ENCODE assay signal across 21 cellular contexts in the genomic region with DNA sequence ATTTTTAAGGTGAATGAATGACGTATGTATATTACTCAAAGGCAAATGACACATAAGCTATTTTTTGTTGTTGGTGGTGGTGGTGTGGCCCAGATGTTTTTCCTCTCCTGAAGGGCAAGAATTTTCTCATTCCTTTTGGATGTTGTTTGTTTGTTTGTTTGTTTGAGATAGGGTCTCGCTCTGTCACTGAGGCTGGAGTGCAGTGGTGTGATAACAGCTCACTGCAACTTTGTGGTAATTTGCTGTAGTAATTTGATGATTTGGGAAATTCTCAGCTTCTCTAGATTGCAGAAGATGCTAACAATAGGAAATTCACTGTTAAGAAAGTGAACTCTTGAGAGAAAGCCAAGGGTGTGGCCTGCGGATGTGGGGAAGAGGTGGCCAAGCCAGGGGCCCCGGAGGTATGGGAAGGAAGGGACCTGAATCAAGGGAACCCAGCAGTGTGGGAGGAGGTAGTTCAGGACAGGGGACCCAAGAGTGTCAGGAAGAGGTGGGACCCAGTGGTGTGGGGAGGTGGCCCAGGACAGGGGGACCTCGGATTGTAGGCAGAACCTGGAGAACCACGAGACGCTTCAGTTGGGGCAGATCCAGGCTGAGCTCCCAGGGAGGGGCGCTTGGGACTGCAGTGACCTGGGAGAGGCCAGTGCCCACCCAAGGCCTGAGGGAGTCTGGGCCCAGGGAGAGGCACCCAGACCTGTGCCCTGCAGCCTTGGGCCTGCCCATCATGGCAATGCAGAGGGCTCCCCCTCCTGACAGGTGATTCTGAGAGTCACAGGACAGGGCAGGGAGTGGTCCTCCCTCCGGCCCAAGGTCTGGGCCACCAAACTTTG. TPM values are rescaled to one million over a fixed set of nuclear protein-coding genes. Genes with fewer than 3 reads are reported as not detected.
DNase-seq lines count a peak whose midpoint lies in the region; ATAC-seq, FAIRE-seq and TF ChIP-seq lines count a peak whose summit lies in the region.
"Had no signal": no experiment of that assay in that cellular context is flagged by ENCODE, and none has a peak within 500 bp of the region (broad histone marks: within the 10 kb centered on the region; RNA-seq: fewer than 3 reads in every experiment).

No MANE protein-coding gene starts in this region.

- CTCF ChIA-PET in CD4-positive, alpha-beta memory T cell (lab: Charles Lee; ENCODE audit: partially characterized antibody) = interaction anchor here (1.7 kb wide), 1 partner anchor 15 kb away, joined by 6 read pairs; no protein-coding TSS in a partner anchor
- CTCF ChIA-PET in PC-3 (lab: Charles Lee) = no interaction called here
- CTCF ChIA-PET in H1 (lab: Charles Lee; ENCODE audit: partially characterized antibody) = interaction anchor here (0.7 to 2.8 kb wide), 6 partner anchors 8 to 929 kb away, joined by 3 to 15 read pairs (median 4); no protein-coding TSS in a partner anchor

- H4K91ac ChIP-seq in H1 (replicated peaks; ENCODE audit: insufficient read length, low read length) = no peak overlapping the region

- no peak overlapping the region for H2BK12ac ChIP-seq in H1 (ENCODE audit: low read depth, low read length)

- H4K20me1 ChIP-seq in PC-3 (ENCODE audit: low read length) = no peaks in the 10 kb centered on the region
- H4K20me1 ChIP-seq in H1 (replicated peaks in 1 of 2; ENCODE audit: control insufficient read depth in 1 of 2, insufficient read depth in 2 of 2, low read length in 2 of 2) = no peaks in the 10 kb centered on the region

- H3K27ac Mint-ChIP-seq in CD4-positive, alpha-beta memory T cell = peak overlapping the region in 4 of 7 donors; percentile 29 to 85 (median 47)
- peak overlapping the region in 2 of 3 experiments; percentile 63 to 74 for H3K27ac Mint-ChIP-seq in nephron
- H3K27ac Mint-ChIP-seq: activated T-helper 2 cell treated with anti-CD3 and anti-CD28 coated beads, Interferon-gamma antibody, Interleukin-2, Interleukin-4, amounts not matched to agents 10 μg/mL and 5 μg/mL and 100 μg/mL, durations not matched to agents 14 hours and 24 hours and 36 hours; stimulated activated naive CD8-positive, alpha-beta T cell treated with anti-CD3 and anti-CD28 coated beads, Interleukin-15, amount 100 ng/mL, for 72 hours had no signal

- no peaks in the 10 kb centered on the region for H3K79me2 ChIP-seq in PC-3 (ENCODE audit: low read length)
- no peaks in the 10 kb centered on the region for H3K79me2 ChIP-seq in H1 (ENCODE audit: control insufficient read depth in 1 of 2, insufficient read depth in 2 of 2, low read length in 2 of 2)

- H3K23ac ChIP-seq in H1 (ENCODE audit: insufficient read length) = no peak overlapping the region

- no peak overlapping the region for H3K4ac ChIP-seq in H1 (replicated peaks; ENCODE audit: insufficient read length, low read depth, low read length)

- H4K5ac ChIP-seq in H1 (ENCODE audit: insufficient read length, low read depth, low read length) = no peak overlapping the region

- H3K79me1 ChIP-seq in H1 (ENCODE audit: low read depth, low read length) = no peaks in the 10 kb centered on the region

- WGBS in H1 (ENCODE audit: extremely low coverage in 1 of 2, insufficient coverage in 1 of 2, insufficient read length in 1 of 2, insufficient replicate concordance in 2 of 2, low coverage in 1 of 2, low lambda C conversion rate in 2 of 2, missing lambda C conversion rate in 1 of 2), 2 experiments = 90% methylated on average over 9 of the region's 9 CpGs; no CpG with 5 or more reads in 1 of the 2 experiments

- no peaks in the 10 kb centered on the region for H3K27me3 ChIP-seq in CD4-positive, alpha-beta memory T cell (ENCODE audit: insufficient read depth, low read length)
- H3K27me3 ChIP-seq in PC-3 (ENCODE audit: low read length) (no peaks in the 10 kb centered on the region), H1 (replicated peaks in 1 of 4; ENCODE audit: control insufficient read depth in 3 of 4, extremely low read depth in 1 of 4, insufficient read depth in 3 of 4, low read length in 3 of 4) (no peaks in the 10 kb centered on the region)

- POLR2A ChIA-PET in CD4-positive, alpha-beta memory T cell (lab: Charles Lee; ENCODE audit: partially characterized antibody) = interaction anchor here (1.1 kb wide), 1 partner anchor 8 kb away, joined by 3 read pairs; no protein-coding TSS in a partner anchor
- POLR2A ChIA-PET in PC-3 (lab: Charles Lee; ENCODE audit: unreplicated experiment) (no interaction called here), H1 (lab: Charles Lee; ENCODE audit: partially characterized antibody) (interaction anchor here (0.6 to 1.1 kb wide), 3 partner anchors 15 to 45 kb away, joined by 3 to 4 read pairs (median 3); no protein-coding TSS in a partner anchor)

- TF ChIP-seq EP300 in H1 (IDR thresholded peaks at IDR 0.05; ENCODE audit: borderline replicate concordance in 1 of 2, low read depth in 2 of 2, low read length in 2 of 2) = no peak

- H3K9me2 ChIP-seq in PC-3 (replicated peaks; ENCODE audit: low read length) = no peaks in the 10 kb centered on the region

- H3K4me2 ChIP-seq in PC-3 (ENCODE audit: low read length) (peak overlapping the region; percentile 75), H1 (ENCODE audit: insufficient read depth in 1 of 2, low read depth in 2 of 2, low read length in 2 of 2) (no peak overlapping the region)

- no peaks in the 10 kb centered on the region for H3K36me3 Mint-ChIP-seq in CD4-positive, alpha-beta memory T cell
- no peaks in the 10 kb centered on the region for H3K36me3 Mint-ChIP-seq in nephron (ENCODE audit: low read depth)

- H2BK5ac ChIP-seq in H1 (ENCODE audit: low read depth, low read length) = no peak overlapping the region

- intact Hi-C loops in CD4-positive, alpha-beta memory T cell (cut with micrococcal nuclease) = no loop called here
- intact Hi-C loops in PC-3 (cut with micrococcal nuclease) = no loop called here

- FAIRE-seq in H1 (lab: Jason Lieb, UNC) (no peak), D721Med (lab: Jason Lieb, UNC) (no peak)
- FAIRE-seq: endometrium had no signal

- no peak overlapping the region for H2BK20ac ChIP-seq in H1 (ENCODE audit: low read length)

- H3K56ac ChIP-seq in H1 (replicated peaks; ENCODE audit: insufficient read length, low read depth, low read length) = no peak overlapping the region

- no peaks in the 10 kb centered on the region for H3F3A ChIP-seq in PC-3 (ENCODE audit: low read length, unreplicated experiment)

- H3K4me1 Mint-ChIP-seq in CD4-positive, alpha-beta memory T cell = peaks cover 5 to 15% (median 10%) of the 10 kb centered on the region in 4 donors
- peaks cover 27% of the 10 kb centered on the region for H3K4me1 Mint-ChIP-seq in nephron

- ATAC-seq in PC-3 (peak; percentile 77), GM18873 (IDR thresholded peaks at IDR 0.05; ENCODE audit: low FRiP score, unreplicated experiment) (no peak), HG03135 (IDR thresholded peaks at IDR 0.05; ENCODE audit: unreplicated experiment) (no peak)
- ATAC-seq: naive thymus-derived CD4-positive, alpha-beta T cell; Panc1; stimulated activated naive CD8-positive, alpha-beta T cell treated with anti-CD3 and anti-CD28 coated beads, Interleukin-15, amount 100 ng/mL, for 72 hours had no signal

- H3K14ac ChIP-seq in H1 (ENCODE audit: insufficient read length) = no peak overlapping the region

- H3K9ac ChIP-seq in PC-3 (ENCODE audit: low read length) = peak overlapping the region; percentile 83
- H3K9ac ChIP-seq in H1 (replicated peaks in 1 of 4; ENCODE audit: extremely low read depth in 1 of 4, low read depth in 3 of 4, low read length in 3 of 4) = no peak overlapping the region

- TSS peak; percentile 72 for BruUV-seq in PC-3 (replicated peaks; lab: Mats Ljungman, UMichigan)

- TF ChIP-seq CTCF in PC-3 (conservative IDR thresholded peaks at IDR 0.05; ENCODE audit: low read depth, low read length) (no peak), H1 (IDR thresholded peaks at IDR 0.05; ENCODE audit: control extremely low read depth in 1 of 3, insufficient read depth in 1 of 3, low read depth in 1 of 3, low read length in 3 of 3) (peak in 1 of 3 experiments; percentile 8; a peak in 1 of 4 replicates), nephron (IDR thresholded peaks at IDR 0.05; ENCODE audit: unreplicated experiment in 3 of 3) (no peak), D721Med (IDR thresholded peaks at IDR 0.05; ENCODE audit: insufficient read depth, missing control alignments) (no peak)

- H3K4me1 ChIP-seq in CD4-positive, alpha-beta memory T cell (ENCODE audit: insufficient read depth, low read length) = peaks cover 19% of the 10 kb centered on the region
- H3K4me1 ChIP-seq in PC-3 (ENCODE audit: insufficient read depth, low read length) = peaks cover 50% of the 10 kb centered on the region
- H3K4me1 ChIP-seq in H1 (replicated peaks in 1 of 4; ENCODE audit: control insufficient read depth in 3 of 4, insufficient read depth in 4 of 4, low read length in 3 of 4) = no peaks in the 10 kb centered on the region

- no peak overlapping the region for H3K27ac ChIP-seq in CD4-positive, alpha-beta memory T cell (ENCODE audit: low read depth, low read length)
- H3K27ac ChIP-seq in PC-3 (ENCODE audit: low read length) (peak overlapping the region; percentile 99), H1 (ENCODE audit: low read depth, low read length) (no peak overlapping the region)
- H3K27ac ChIP-seq: VCaP had no signal

- H2AFZ ChIP-seq in PC-3 (ENCODE audit: low read length) (no peak overlapping the region), H1 (ENCODE audit: low read length) (no peak overlapping the region)

- H3K18ac ChIP-seq in H1 (ENCODE audit: extremely low read depth, low read length) = no peak overlapping the region

- no peaks in the 10 kb centered on the region for H3K23me2 ChIP-seq in H1 (ENCODE audit: low read depth, low read length)

- H2BK15ac ChIP-seq in H1 (ENCODE audit: low read length) = no peak overlapping the region

- H3K9me3 ChIP-seq in CD4-positive, alpha-beta memory T cell (ENCODE audit: control insufficient read depth in 1 of 2, low read length in 2 of 2) = no peaks in the 10 kb centered on the region
- H3K9me3 ChIP-seq in PC-3 (ENCODE audit: low read length) (no peaks in the 10 kb centered on the region), H1 (ENCODE audit: insufficient read depth in 2 of 2, low read depth in 1 of 2, low read length in 1 of 2) (no peaks in the 10 kb centered on the region)

- no peaks in the 10 kb centered on the region for H3K9me3 Mint-ChIP-seq in CD4-positive, alpha-beta memory T cell
- no peaks in the 10 kb centered on the region for H3K9me3 Mint-ChIP-seq in nephron
- H3K9me3 Mint-ChIP-seq: activated T-helper 2 cell treated with anti-CD3 and anti-CD28 coated beads, Interferon-gamma antibody, Interleukin-2, Interleukin-4, amounts not matched to agents 10 μg/mL and 5 μg/mL and 100 μg/mL, durations not matched to agents 14 hours and 24 hours and 36 hours; naive thymus-derived CD4-positive, alpha-beta T cell; stimulated activated naive CD8-positive, alpha-beta T cell treated with anti-CD3 and anti-CD28 coated beads, Interleukin-15, amount 100 ng/mL, for 72 hours had no signal

- H3K27me3 Mint-ChIP-seq in CD4-positive, alpha-beta memory T cell = peaks cover 0 to 1% of the 10 kb centered on the region in 2 donors
- H3K27me3 Mint-ChIP-seq in nephron (ENCODE audit: low read depth) = peaks cover 4% of the 10 kb centered on the region
- H3K27me3 Mint-ChIP-seq: naive thymus-derived CD4-positive, alpha-beta T cell; stimulated activated naive CD8-positive, alpha-beta T cell treated with anti-CD3 and anti-CD28 coated beads, Interleukin-15, amount 100 ng/mL, for 72 hours had no signal

- no peak overlapping the region for H2AK5ac ChIP-seq in H1 (ENCODE audit: low read depth, low read length)

- no peak overlapping the region for H3K4me3 ChIP-seq in CD4-positive, alpha-beta memory T cell (ENCODE audit: low read length in 2 of 2)
- H3K4me3 ChIP-seq in PC-3 (ENCODE audit: low read length) (peak overlapping the region; percentile 35; the same call in 1 of the 2 replicates), H1 (ENCODE audit: extremely low read depth in 1 of 4, insufficient read depth in 2 of 4, low read depth in 3 of 4, low read length in 4 of 4) (no peak overlapping the region)

- no peak for DNase-seq in CD4-positive, alpha-beta memory T cell
- peak; percentile 74 for DNase-seq in PC-3
- no peak for DNase-seq in H1 (ENCODE audit: low read depth in 1 of 2, low spot score in 2 of 2)
- DNase-seq in D721Med (ENCODE audit: insufficient read length, low spot score) = no peak
- no peak for DNase-seq in cortex of kidney (lab: John Stamatoyannopoulos, UW)
- DNase-seq: amygdala; foreskin fibroblast; naive thymus-derived CD4-positive, alpha-beta T cell; NCI-H1092 treated with DMSO at 0.1 percent for 48 hours; NCI-H69; stimulated activated CD4-positive, alpha-beta T cell treated with anti-CD3 and anti-CD28 coated beads, Interleukin-15, amount 100 ng/mL, for 24 hours; stimulated activated naive CD8-positive, alpha-beta T cell treated with anti-CD3 and anti-CD28 coated beads, Interleukin-15, amount 100 ng/mL, for 72 hours had no signal

- peak overlapping the region; percentile 73; the same call in 1 of the 2 replicates for H4K8ac ChIP-seq in H1 (ENCODE audit: extremely low read depth, insufficient read depth, low read length)

- TF ChIP-seq POLR2A in H1 (IDR thresholded peaks at IDR 0.05; ENCODE audit: control extremely low read depth in 1 of 2, low read depth in 2 of 2, low read length in 2 of 2) = no peak

- no peak overlapping the region for H2BK120ac ChIP-seq in H1 (replicated peaks; ENCODE audit: low read depth, low read length)

- H3K36me3 ChIP-seq in CD4-positive, alpha-beta memory T cell (ENCODE audit: insufficient read depth, low read length) = no peaks in the 10 kb centered on the region
- no peaks in the 10 kb centered on the region for H3K36me3 ChIP-seq in PC-3 (ENCODE audit: low read depth, low read length)
- H3K36me3 ChIP-seq in H1 (ENCODE audit: control insufficient read depth in 2 of 4, insufficient read depth in 4 of 4, low read length in 3 of 4) = no peaks in the 10 kb centered on the region

- peak; percentile 17 to 28; a peak in 1 of 4 replicates for TF ChIP-seq RAD21 in H1 (IDR thresholded peaks at IDR 0.05 in 1 of 2, conservative IDR thresholded peaks at IDR 0.05 in 1 of 2; ENCODE audit: low read depth in 2 of 2, low read length in 2 of 2)

- peak overlapping the region in 3 of 8 donors; percentile 29 to 76 (median 61) for H3K4me3 Mint-ChIP-seq in CD4-positive, alpha-beta memory T cell
- H3K4me3 Mint-ChIP-seq in nephron = no peak overlapping the region
- H3K4me3 Mint-ChIP-seq: stimulated activated naive CD8-positive, alpha-beta T cell treated with anti-CD3 and anti-CD28 coated beads, Interleukin-15, amount 100 ng/mL, for 72 hours had no signal

RNA-seq across cellular contexts. Expression of a gene that starts 5.6 kb away (rescaled TPM):
- not detected for total RNA-seq in CD4-positive, alpha-beta memory T cell
- not detected for polyA plus RNA-seq in CD4-positive, alpha-beta memory T cell
- 153 and 154 TPM in 2 replicates for total RNA-seq in PC-3 (2014; rRNA removed)
- total RNA-seq in H1 (2021; fragmentation: NEBNext Ultra II Directional; extraction: Animal tissue kit (Norgen Biotek cat#: 25700)) = 1.1 and 1.4 TPM in 2 replicates
- polyA plus RNA-seq in H1 (2011; rRNA removed) = 1.6 TPM in 2 replicates
- polyA plus RNA-seq in H1 (2011; cell fraction: cytosol; rRNA removed) = 0.93 TPM
- 2.2 TPM for polyA plus RNA-seq in H1 (2011; cell fraction: nucleus; rRNA removed)
- polyA plus RNA-seq in H1 (2012, experiment 1 of 2) = 0.75 to 1.4 TPM (median 1.2 TPM) in 4 replicates
- polyA plus RNA-seq in H1 (2012, experiment 2 of 2) = 0.84 TPM
- polyA plus RNA-seq in H1 (2013, experiment 1 of 2) = 1.1 TPM
- polyA plus RNA-seq in H1 (2013, experiment 2 of 2) = 1.4 TPM
- polyA minus RNA-seq in H1 (2011; rRNA and poly(A)+ RNA removed) = not detected in 2 replicates
- not detected for polyA minus RNA-seq in H1 (2011; cell fraction: cytosol; rRNA and poly(A)+ RNA removed)
- not detected for polyA minus RNA-seq in H1 (2011; cell fraction: nucleus; rRNA and poly(A)+ RNA removed)
- total RNA-seq: activated T-helper 2 cell treated with anti-CD3 and anti-CD28 coated beads, Interferon-gamma antibody, Interleukin-2, Interleukin-4, amounts not matched to agents 10 μg/mL and 5 μg/mL and 100 μg/mL, durations not matched to agents 14 hours and 24 hours and 36 hours; lung microvascular endothelial cell; naive thymus-derived CD4-positive, alpha-beta T cell; pulmonary artery endothelial cell had no signal
- polyA plus RNA-seq: naive thymus-derived CD4-positive, alpha-beta T cell had no signal

RNA-seq across cellular contexts. Expression of a gene that starts 16.1 kb away (rescaled TPM):
- 10 to 100 TPM; 51.8 to 57.9 TPM for total RNA-seq in CD4-positive, alpha-beta memory T cell
- 10 to 100 TPM; 47.5 to 48.8 TPM for polyA plus RNA-seq in CD4-positive, alpha-beta memory T cell
- 250 and 258 TPM in 2 replicates for total RNA-seq in PC-3 (2014; rRNA removed)
- 76.9 and 81.2 TPM in 2 replicates for total RNA-seq in H1 (2021; fragmentation: NEBNext Ultra II Directional; extraction: Animal tissue kit (Norgen Biotek cat#: 25700))
- 80.7 and 119 TPM in 2 replicates for polyA plus RNA-seq in H1 (2011; rRNA removed)
- 104 TPM for polyA plus RNA-seq in H1 (2011; cell fraction: cytosol; rRNA removed)
- 242 TPM for polyA plus RNA-seq in H1 (2011; cell fraction: nucleus; rRNA removed)
- 50.2 to 79.0 TPM (median 72.3 TPM) in 4 replicates for polyA plus RNA-seq in H1 (2012, experiment 1 of 2)
- polyA plus RNA-seq in H1 (2012, experiment 2 of 2) = 60.0 TPM
- polyA plus RNA-seq in H1 (2013, experiment 1 of 2) = 52.2 TPM
- 49.8 TPM for polyA plus RNA-seq in H1 (2013, experiment 2 of 2)
- polyA minus RNA-seq in H1 (2011; rRNA and poly(A)+ RNA removed) = 61.8 and 72.7 TPM in 2 replicates
- 58.8 TPM for polyA minus RNA-seq in H1 (2011; cell fraction: cytosol; rRNA and poly(A)+ RNA removed)
- polyA minus RNA-seq in H1 (2011; cell fraction: nucleus; rRNA and poly(A)+ RNA removed) = 65.8 TPM

RNA-seq across cellular contexts. Expression of a gene that starts 16.4 kb away (rescaled TPM):
- total RNA-seq in CD4-positive, alpha-beta memory T cell = 10 to 100 TPM; 47.8 to 50.5 TPM
- polyA plus RNA-seq in CD4-positive, alpha-beta memory T cell = 100 to 1,000 TPM; 110 to 136 TPM
- total RNA-seq in PC-3 (2014; rRNA removed) = 158 and 171 TPM in 2 replicates
- 63.1 and 66.4 TPM in 2 replicates for total RNA-seq in H1 (2021; fragmentation: NEBNext Ultra II Directional; extraction: Animal tissue kit (Norgen Biotek cat#: 25700))
- polyA plus RNA-seq in H1 (2011; rRNA removed) = 164 and 264 TPM in 2 replicates
- polyA plus RNA-seq in H1 (2011; cell fraction: cytosol; rRNA removed) = 116 TPM
- 130 TPM for polyA plus RNA-seq in H1 (2011; cell fraction: nucleus; rRNA removed)
- polyA plus RNA-seq in H1 (2012, experiment 1 of 2) = 55.4 to 92.3 TPM (median 90.9 TPM) in 4 replicates
- polyA plus RNA-seq in H1 (2012, experiment 2 of 2) = 146 TPM
- polyA plus RNA-seq in H1 (2013, experiment 1 of 2) = 82.3 TPM
- 81.6 TPM for polyA plus RNA-seq in H1 (2013, experiment 2 of 2)
- 11.2 and 14.2 TPM in 2 replicates for polyA minus RNA-seq in H1 (2011; rRNA and poly(A)+ RNA removed)
- polyA minus RNA-seq in H1 (2011; cell fraction: cytosol; rRNA and poly(A)+ RNA removed) = 40.3 TPM
- 35.9 TPM for polyA minus RNA-seq in H1 (2011; cell fraction: nucleus; rRNA and poly(A)+ RNA removed)

RNA-seq across cellular contexts. Expression of a gene that starts 47.7 kb away (rescaled TPM):
- 100 to 1,000 TPM; 156 to 165 TPM for total RNA-seq in CD4-positive, alpha-beta memory T cell
- 10 to 100 TPM in 1 of 2 donors, 1 to 10 TPM in 1; 3.1 to 38.9 TPM for polyA plus RNA-seq in CD4-positive, alpha-beta memory T cell
- total RNA-seq in PC-3 (2014; rRNA removed) = 46.1 and 67.7 TPM in 2 replicates
- total RNA-seq in H1 (2021; fragmentation: NEBNext Ultra II Directional; extraction: Animal tissue kit (Norgen Biotek cat#: 25700)) = 103 and 107 TPM in 2 replicates
- 66.0 and 87.0 TPM in 2 replicates for polyA plus RNA-seq in H1 (2011; rRNA removed)
- 40.7 TPM for polyA plus RNA-seq in H1 (2011; cell fraction: cytosol; rRNA removed)
- polyA plus RNA-seq in H1 (2011; cell fraction: nucleus; rRNA removed) = 107 TPM
- 80.8 to 92.5 TPM (median 90.4 TPM) in 4 replicates for polyA plus RNA-seq in H1 (2012, experiment 1 of 2)
- polyA plus RNA-seq in H1 (2012, experiment 2 of 2) = 78.0 TPM
- polyA plus RNA-seq in H1 (2013, experiment 1 of 2) = 77.5 TPM
- 83.3 TPM for polyA plus RNA-seq in H1 (2013, experiment 2 of 2)
- polyA minus RNA-seq in H1 (2011; rRNA and poly(A)+ RNA removed) = 38.7 and 39.7 TPM in 2 replicates
- 51.8 TPM for polyA minus RNA-seq in H1 (2011; cell fraction: cytosol; rRNA and poly(A)+ RNA removed)
- 36.3 TPM for polyA minus RNA-seq in H1 (2011; cell fraction: nucleus; rRNA and poly(A)+ RNA removed)

RNA-seq across cellular contexts. Expression of a gene that starts 59.6 kb away (rescaled TPM):
- total RNA-seq in CD4-positive, alpha-beta memory T cell = 1 to 10 TPM; 1.4 to 2.2 TPM
- not detected for polyA plus RNA-seq in CD4-positive, alpha-beta memory T cell
- 24.1 and 36.4 TPM in 2 replicates for total RNA-seq in PC-3 (2014; rRNA removed)
- 43.7 and 62.7 TPM in 2 replicates for total RNA-seq in H1 (2021; fragmentation: NEBNext Ultra II Directional; extraction: Animal tissue kit (Norgen Biotek cat#: 25700))
- polyA plus RNA-seq in H1 (2011; rRNA removed) = 34.3 and 55.4 TPM in 2 replicates
- 38.5 TPM for polyA plus RNA-seq in H1 (2011; cell fraction: cytosol; rRNA removed)
- polyA plus RNA-seq in H1 (2011; cell fraction: nucleus; rRNA removed) = 182 TPM
- polyA plus RNA-seq in H1 (2012, experiment 1 of 2) = 63.2 to 75.1 TPM (median 67.5 TPM) in 4 replicates
- 27.0 TPM for polyA plus RNA-seq in H1 (2012, experiment 2 of 2)
- polyA plus RNA-seq in H1 (2013, experiment 1 of 2) = 35.2 TPM
- polyA plus RNA-seq in H1 (2013, experiment 2 of 2) = 29.3 TPM
- 80.1 and 86.2 TPM in 2 replicates for polyA minus RNA-seq in H1 (2011; rRNA and poly(A)+ RNA removed)
- 43.2 TPM for polyA minus RNA-seq in H1 (2011; cell fraction: cytosol; rRNA and poly(A)+ RNA removed)
- 108 TPM for polyA minus RNA-seq in H1 (2011; cell fraction: nucleus; rRNA and poly(A)+ RNA removed)

Comparison
In these comparisons a context has a peak if more than half of its experiments do, and no peak if none do; other contexts are left out.
1. RNA of a gene that starts 5.6 kb away (total RNA-seq): 153 to 154 TPM in PC-3; 1.1 to 1.4 TPM in H1 and not detected in CD4-positive, alpha-beta memory T cell; every median in the first group is over 10 times any median in the second.